1 cellular context compared by ENCODE assay signal in the genomic region with DNA sequence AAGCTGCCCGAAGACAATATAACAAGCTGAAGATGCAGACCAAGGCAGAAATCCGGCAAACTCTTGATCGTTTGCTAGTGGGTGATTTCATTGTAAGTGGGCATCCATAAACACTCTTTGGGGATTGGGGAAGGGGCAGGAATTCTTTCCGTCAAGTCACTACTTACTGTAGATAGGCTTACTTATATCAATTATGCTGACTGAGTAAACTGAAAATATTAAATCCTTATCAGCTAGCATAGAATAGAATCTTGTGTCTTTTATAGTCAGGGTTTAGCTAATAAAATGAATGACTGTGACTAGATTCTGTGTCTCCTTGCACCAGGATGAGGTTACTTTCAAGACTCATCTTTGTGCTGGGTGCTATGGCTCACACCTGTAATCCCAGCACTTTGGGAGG.
TF ChIP-seq lines count a peak whose summit lies in the region.

No MANE protein-coding gene starts in this region.

TF ChIP-seq in HepG2, 621 proteins besides CTCF, POLR2A, EP300 and RAD21:
- TF ChIP-seq ZNF180 (CRISPR knock-in tag; IDR thresholded peaks at IDR 0.05; ENCODE audit: borderline replicate concordance, low read depth), result no peak
- TF ChIP-seq MAFK (conservative IDR thresholded peaks at IDR 0.05 in 1 of 2, IDR thresholded peaks at IDR 0.05 in 1 of 2; ENCODE audit: low read length in 2 of 2), result peak; percentile 13 to 52; a peak in 2 of 4 replicates
- TF ChIP-seq, protein P1, sequence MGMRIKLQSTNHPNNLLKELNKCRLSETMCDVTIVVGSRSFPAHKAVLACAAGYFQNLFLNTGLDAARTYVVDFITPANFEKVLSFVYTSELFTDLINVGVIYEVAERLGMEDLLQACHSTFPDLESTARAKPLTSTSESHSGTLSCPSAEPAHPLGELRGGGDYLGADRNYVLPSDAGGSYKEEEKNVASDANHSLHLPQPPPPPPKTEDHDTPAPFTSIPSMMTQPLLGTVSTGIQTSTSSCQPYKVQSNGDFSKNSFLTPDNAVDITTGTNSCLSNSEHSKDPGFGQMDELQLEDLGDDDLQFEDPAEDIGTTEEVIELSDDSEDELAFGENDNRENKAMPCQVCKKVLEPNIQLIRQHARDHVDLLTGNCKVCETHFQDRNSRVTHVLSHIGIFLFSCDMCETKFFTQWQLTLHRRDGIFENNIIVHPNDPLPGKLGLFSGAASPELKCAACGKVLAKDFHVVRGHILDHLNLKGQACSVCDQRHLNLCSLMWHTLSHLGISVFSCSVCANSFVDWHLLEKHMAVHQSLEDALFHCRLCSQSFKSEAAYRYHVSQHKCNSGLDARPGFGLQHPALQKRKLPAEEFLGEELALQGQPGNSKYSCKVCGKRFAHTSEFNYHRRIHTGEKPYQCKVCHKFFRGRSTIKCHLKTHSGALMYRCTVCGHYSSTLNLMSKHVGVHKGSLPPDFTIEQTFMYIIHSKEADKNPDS (CRISPR knock-in tag; IDR thresholded peaks at IDR 0.05), result no peak
- TF ChIP-seq, protein P2, sequence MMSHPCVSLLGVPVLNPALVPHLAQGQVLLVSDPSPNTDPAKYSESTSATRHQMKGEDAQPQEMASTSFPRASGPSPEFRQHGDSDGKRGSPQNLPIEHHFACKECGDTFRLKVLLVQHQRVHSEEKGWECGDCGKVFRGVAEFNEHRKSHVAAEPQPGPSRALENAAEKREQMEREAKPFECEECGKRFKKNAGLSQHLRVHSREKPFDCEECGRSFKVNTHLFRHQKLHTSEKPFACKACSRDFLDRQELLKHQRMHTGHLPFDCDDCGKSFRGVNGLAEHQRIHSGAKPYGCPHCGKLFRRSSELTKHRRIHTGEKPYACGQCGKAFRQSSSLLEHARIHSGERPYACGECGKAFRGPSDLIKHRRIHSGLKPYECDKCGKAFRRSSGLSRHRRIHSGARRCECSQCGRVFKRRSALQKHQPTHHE (CRISPR knock-in tag; IDR thresholded peaks at IDR 0.05; ENCODE audit: borderline replicate concordance), result no peak
- TF ChIP-seq FOXJ3 (CRISPR knock-in tag; IDR thresholded peaks at IDR 0.05; ENCODE audit: borderline replicate concordance), result no peak
- TF ChIP-seq SIX1 (CRISPR knock-in tag; IDR thresholded peaks at IDR 0.05; ENCODE audit: borderline replicate concordance), result no peak
- TF ChIP-seq, protein P3, sequence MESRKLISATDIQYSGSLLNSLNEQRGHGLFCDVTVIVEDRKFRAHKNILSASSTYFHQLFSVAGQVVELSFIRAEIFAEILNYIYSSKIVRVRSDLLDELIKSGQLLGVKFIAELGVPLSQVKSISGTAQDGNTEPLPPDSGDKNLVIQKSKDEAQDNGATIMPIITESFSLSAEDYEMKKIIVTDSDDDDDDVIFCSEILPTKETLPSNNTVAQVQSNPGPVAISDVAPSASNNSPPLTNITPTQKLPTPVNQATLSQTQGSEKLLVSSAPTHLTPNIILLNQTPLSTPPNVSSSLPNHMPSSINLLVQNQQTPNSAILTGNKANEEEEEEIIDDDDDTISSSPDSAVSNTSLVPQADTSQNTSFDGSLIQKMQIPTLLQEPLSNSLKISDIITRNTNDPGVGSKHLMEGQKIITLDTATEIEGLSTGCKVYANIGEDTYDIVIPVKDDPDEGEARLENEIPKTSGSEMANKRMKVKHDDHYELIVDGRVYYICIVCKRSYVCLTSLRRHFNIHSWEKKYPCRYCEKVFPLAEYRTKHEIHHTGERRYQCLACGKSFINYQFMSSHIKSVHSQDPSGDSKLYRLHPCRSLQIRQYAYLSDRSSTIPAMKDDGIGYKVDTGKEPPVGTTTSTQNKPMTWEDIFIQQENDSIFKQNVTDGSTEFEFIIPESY (CRISPR knock-in tag; IDR thresholded peaks at IDR 0.05), result no peak
- TF ChIP-seq, protein P4, sequence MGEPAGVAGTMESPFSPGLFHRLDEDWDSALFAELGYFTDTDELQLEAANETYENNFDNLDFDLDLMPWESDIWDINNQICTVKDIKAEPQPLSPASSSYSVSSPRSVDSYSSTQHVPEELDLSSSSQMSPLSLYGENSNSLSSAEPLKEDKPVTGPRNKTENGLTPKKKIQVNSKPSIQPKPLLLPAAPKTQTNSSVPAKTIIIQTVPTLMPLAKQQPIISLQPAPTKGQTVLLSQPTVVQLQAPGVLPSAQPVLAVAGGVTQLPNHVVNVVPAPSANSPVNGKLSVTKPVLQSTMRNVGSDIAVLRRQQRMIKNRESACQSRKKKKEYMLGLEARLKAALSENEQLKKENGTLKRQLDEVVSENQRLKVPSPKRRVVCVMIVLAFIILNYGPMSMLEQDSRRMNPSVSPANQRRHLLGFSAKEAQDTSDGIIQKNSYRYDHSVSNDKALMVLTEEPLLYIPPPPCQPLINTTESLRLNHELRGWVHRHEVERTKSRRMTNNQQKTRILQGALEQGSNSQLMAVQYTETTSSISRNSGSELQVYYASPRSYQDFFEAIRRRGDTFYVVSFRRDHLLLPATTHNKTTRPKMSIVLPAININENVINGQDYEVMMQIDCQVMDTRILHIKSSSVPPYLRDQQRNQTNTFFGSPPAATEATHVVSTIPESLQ (CRISPR knock-in tag; conservative IDR thresholded peaks at IDR 0.05), result no peak
